In the genomic region with DNA sequence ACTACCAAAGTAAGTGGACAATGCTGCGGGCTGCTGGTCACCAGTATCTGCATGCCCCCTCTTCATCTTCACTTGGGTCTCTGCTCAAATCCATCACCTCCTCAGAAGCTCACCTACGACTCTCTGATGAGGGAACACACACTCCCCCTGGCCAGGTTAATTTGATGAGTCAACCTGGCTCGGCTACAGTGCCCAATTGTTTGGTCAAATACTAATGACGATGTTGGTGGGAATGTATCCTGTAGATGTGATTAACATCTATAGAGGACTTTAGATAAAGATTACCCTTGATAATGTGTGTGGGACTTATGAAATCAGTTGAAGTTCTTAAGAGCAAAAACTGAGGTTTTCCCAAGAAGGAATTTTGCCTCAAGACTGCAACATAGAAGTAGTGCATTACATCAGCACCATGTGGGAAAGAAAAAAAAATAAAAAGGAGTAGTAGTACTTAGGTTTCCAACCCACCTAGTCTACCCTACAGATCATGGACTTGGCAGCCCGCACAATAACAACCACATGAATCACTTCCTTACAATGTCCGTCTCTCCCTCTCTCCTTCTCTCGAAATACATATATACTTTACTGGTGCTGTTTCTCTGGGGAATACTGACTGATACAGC, we compare ENCODE assay signal across 18 cellular contexts.
DNase-seq lines count a peak whose midpoint lies in the region; ATAC-seq and TF ChIP-seq lines count a peak whose summit lies in the region.
"Had no signal": no experiment of that assay in that cellular context is flagged by ENCODE, and none has a peak within 500 bp of the region (broad histone marks: within the 10 kb centered on the region; RNA-seq: fewer than 3 reads in every experiment).

No MANE protein-coding gene starts in this region.

- no peaks in the 10 kb centered on the region for H3K36me3 Mint-ChIP-seq in activated naive CD4-positive, alpha-beta T cell treated with anti-CD3 and anti-CD28 coated beads for 36 hours (ENCODE audit: low read depth)
- H3K36me3 Mint-ChIP-seq: natural killer cell treated with Interleukin-12 subunit alpha and Interleukin-12 subunit beta and Interleukin-15 and Interleukin-18, amount 100 ng/mL, for 72 hours had no signal

- H3K27me3 Mint-ChIP-seq in activated naive CD4-positive, alpha-beta T cell treated with anti-CD3 and anti-CD28 coated beads for 36 hours (ENCODE audit: low read depth), result no peaks in the 10 kb centered on the region
- H3K27me3 Mint-ChIP-seq: activated CD8-positive, alpha-beta T cell treated with anti-CD3 and anti-CD28 coated beads for 36 hours; natural killer cell treated with Interleukin-12 subunit alpha and Interleukin-12 subunit beta and Interleukin-15 and Interleukin-18, amount 100 ng/mL, for 72 hours had no signal

- H3K36me3 ChIP-seq in thyroid gland, result no peaks in the 10 kb centered on the region

- WGBS in thyroid gland, 2 donors, result 77 to 79% methylated on average over 7 of the region's 7 CpGs

- H3K4me3 ChIP-seq in astrocyte of the cerebellum (ENCODE audit: low read depth, low read length), result no peak overlapping the region
- no peak overlapping the region for H3K4me3 ChIP-seq in thyroid gland (replicated peaks in 1 of 3)
- H3K4me3 ChIP-seq: GM23338, psoas muscle had no signal

- DNase-seq in Daoy (ENCODE audit: low read depth) (peak; percentile 72), LHCN-M2 (ENCODE audit: low read depth) (peak; percentile 84), astrocyte of the cerebellum (ENCODE audit: low read depth) (peak; percentile 89), islet precursor cell (peak; percentile 54), thyroid gland (no peak)
- DNase-seq in activated naive CD4-positive, alpha-beta T cell treated with anti-CD3 and anti-CD28 coated beads for 36 hours, result no peak
- DNase-seq: ACHN; activated CD8-positive, alpha-beta T cell treated with anti-CD3 and anti-CD28 coated beads for 36 hours; activated T-cell treated with anti-CD3 and anti-CD28 coated beads, Interleukin-2, amount 50 U/mL, for 72 hours; endodermal cell; NCI-H1092; psoas muscle; RPMI8226; SW 1271 had no signal

- in situ Hi-C loops in astrocyte of the cerebellum (cut with HindIII; ENCODE audit: low sequenced_read_pairs), result no loop called here

- H3K27ac Mint-ChIP-seq in activated naive CD4-positive, alpha-beta T cell treated with anti-CD3 and anti-CD28 coated beads for 36 hours, result no peak overlapping the region
- H3K27ac Mint-ChIP-seq: activated CD8-positive, alpha-beta T cell treated with anti-CD3 and anti-CD28 coated beads for 36 hours; activated T-cell treated with anti-CD3 and anti-CD28 coated beads, Interleukin-2, amount 50 U/mL, for 72 hours; endodermal cell; GM23338; natural killer cell treated with Interleukin-12 subunit alpha and Interleukin-12 subunit beta and Interleukin-15 and Interleukin-18, amount 100 ng/mL, for 72 hours had no signal

- H3K9me3 ChIP-seq in thyroid gland, result no peaks in the 10 kb centered on the region
- H3K9me3 ChIP-seq: psoas muscle had no signal

- TF ChIP-seq CTCF in astrocyte of the cerebellum (IDR thresholded peaks at IDR 0.05; ENCODE audit: low read depth, low read length, missing control alignments) (no peak), thyroid gland (IDR thresholded peaks at IDR 0.05) (no peak)

- CTCF ChIA-PET in activated naive CD4-positive, alpha-beta T cell treated with anti-CD3 and anti-CD28 coated beads for 36 hours (lab: Charles Lee), result no interaction called here

- H3K4me1 Mint-ChIP-seq in activated naive CD4-positive, alpha-beta T cell treated with anti-CD3 and anti-CD28 coated beads for 36 hours (ENCODE audit: low read depth), result no peaks in the 10 kb centered on the region

- intact Hi-C loops in thyroid gland (cut with DNase I), result no loop called here
- intact Hi-C loops in activated naive CD4-positive, alpha-beta T cell treated with anti-CD3 and anti-CD28 coated beads for 36 hours (cut with micrococcal nuclease), result no loop called here

- ATAC-seq in HG03196 (IDR thresholded peaks at IDR 0.05; ENCODE audit: unreplicated experiment) (no peak), HG02884 (IDR thresholded peaks at IDR 0.05; ENCODE audit: unreplicated experiment) (no peak)
- ATAC-seq: activated CD8-positive, alpha-beta T cell treated with anti-CD3 and anti-CD28 coated beads for 36 hours; activated T-cell treated with anti-CD3 and anti-CD28 coated beads, Interleukin-2, amount 50 U/mL, for 72 hours; GM23338; natural killer cell treated with Interleukin-12 subunit alpha and Interleukin-12 subunit beta and Interleukin-15 and Interleukin-18, amount 100 ng/mL, for 72 hours; psoas muscle had no signal

- H3K4me3 Mint-ChIP-seq in activated naive CD4-positive, alpha-beta T cell treated with anti-CD3 and anti-CD28 coated beads for 36 hours, result no peak overlapping the region
- H3K4me3 Mint-ChIP-seq: activated CD8-positive, alpha-beta T cell treated with anti-CD3 and anti-CD28 coated beads for 36 hours; activated T-cell treated with anti-CD3 and anti-CD28 coated beads, Interleukin-2, amount 50 U/mL, for 72 hours; endodermal cell; GM23338; natural killer cell treated with Interleukin-12 subunit alpha and Interleukin-12 subunit beta and Interleukin-15 and Interleukin-18, amount 100 ng/mL, for 72 hours had no signal

- H3K27ac ChIP-seq in thyroid gland, result no peak overlapping the region
- H3K27ac ChIP-seq: psoas muscle had no signal

- no peaks in the 10 kb centered on the region for H3K27me3 ChIP-seq in thyroid gland

- H3K4me1 ChIP-seq in thyroid gland, result no peaks in the 10 kb centered on the region
- H3K4me1 ChIP-seq: psoas muscle had no signal

- H3K9me3 Mint-ChIP-seq in activated naive CD4-positive, alpha-beta T cell treated with anti-CD3 and anti-CD28 coated beads for 36 hours, result peaks cover 3% of the 10 kb centered on the region
- H3K9me3 Mint-ChIP-seq: activated CD8-positive, alpha-beta T cell treated with anti-CD3 and anti-CD28 coated beads for 36 hours; natural killer cell treated with Interleukin-12 subunit alpha and Interleukin-12 subunit beta and Interleukin-15 and Interleukin-18, amount 100 ng/mL, for 72 hours had no signal

- no peak for TF ChIP-seq POLR2A in thyroid gland (IDR thresholded peaks at IDR 0.05)

Comparison
In these comparisons a context has a peak if more than half of its experiments do, and no peak if none do; other contexts are left out.
1. DNase-seq: peak in Daoy (single experiment), LHCN-M2 (single experiment), astrocyte of the cerebellum (single experiment) and islet precursor cell (single experiment); none in thyroid gland (0 of 2) and activated naive CD4-positive, alpha-beta T cell treated with anti-CD3 and anti-CD28 coated beads for 36 hours (single experiment).